ENCODE assay signal across 26 cellular contexts in genomic region chr6:21882066-21882465, GRCh38.
"Had no signal": no experiment of that assay in that cellular context is flagged by ENCODE, and none has a peak within 500 bp of the region (broad histone marks: within the 10 kb centered on the region; RNA-seq: fewer than 3 reads in every experiment).

No MANE protein-coding gene starts in this region.

- H3K4me1 ChIP-seq: spleen had no signal

- H3K27ac Mint-ChIP-seq: naive B cell; natural killer cell; progenitor cell of endocrine pancreas; stimulated activated effector memory CD8-positive, alpha-beta T cell treated with anti-CD3 and anti-CD28 coated beads, Interleukin-12 subunit alpha, Interleukin-12 subunit beta, amount 100 ng/mL, for 72 hours; stimulated activated naive CD8-positive, alpha-beta T cell treated with anti-CD3 and anti-CD28 coated beads, Interleukin-15, Interleukin-2, amounts not matched to agents 100 ng/mL and 50 ng/mL, for 24 hours; type B pancreatic cell had no signal

- H3K27me3 Mint-ChIP-seq: naive B cell; progenitor cell of endocrine pancreas; stimulated activated naive CD8-positive, alpha-beta T cell treated with anti-CD3 and anti-CD28 coated beads, Interleukin-15, Interleukin-2, amounts not matched to agents 100 ng/mL and 50 ng/mL, for 24 hours; type B pancreatic cell had no signal

- H3K36me3 ChIP-seq: heart left ventricle, ovary, spleen, suprapubic skin, thoracic aorta, tibial artery, uterus had no signal

- H3K36me3 Mint-ChIP-seq: naive B cell; natural killer cell; stimulated activated effector memory CD8-positive, alpha-beta T cell treated with anti-CD3 and anti-CD28 coated beads, Interleukin-12 subunit alpha, Interleukin-12 subunit beta, amount 100 ng/mL, for 72 hours had no signal

- ATAC-seq: heart left ventricle; left cardiac atrium; left lobe of liver; natural killer cell; right cardiac atrium; sciatic nerve; stimulated activated effector memory CD8-positive, alpha-beta T cell treated with anti-CD3 and anti-CD28 coated beads, Interleukin-12 subunit alpha, Interleukin-12 subunit beta, amount 100 ng/mL, for 72 hours had no signal

- H3K4me3 ChIP-seq: heart left ventricle, lung, ovary, spleen, suprapubic skin, thoracic aorta, tibial artery, uterus had no signal

- H3K4me3 Mint-ChIP-seq: mesothelial cell of epicardium; naive B cell; natural killer cell; stimulated activated effector memory CD8-positive, alpha-beta T cell treated with anti-CD3 and anti-CD28 coated beads, Interleukin-12 subunit alpha, Interleukin-12 subunit beta, amount 100 ng/mL, for 72 hours; stimulated activated naive CD8-positive, alpha-beta T cell treated with anti-CD3 and anti-CD28 coated beads, Interleukin-15, Interleukin-2, amounts not matched to agents 100 ng/mL and 50 ng/mL, for 24 hours; type B pancreatic cell had no signal

- H3K9me3 ChIP-seq: ovary, suprapubic skin, thoracic aorta, tibial artery, uterus had no signal

- H3K27me3 ChIP-seq: heart left ventricle, ovary, spleen, suprapubic skin, tibial artery, uterus had no signal

- H3K27ac ChIP-seq: heart left ventricle, ovary, spleen, suprapubic skin, thoracic aorta, tibial artery, uterus had no signal

- DNase-seq: heart left ventricle; hypothalamus; islet precursor cell; left cardiac atrium; mesendoderm; naive B cell; natural killer cell; ovary; retina; right cardiac atrium; small intestine; spleen; stimulated activated CD4-positive, alpha-beta T cell treated with anti-CD3 and anti-CD28 coated beads, Interleukin-4, amount 100 ng/mL, for 24 hours; stimulated activated naive CD4-positive, alpha-beta T cell; tibial artery; uterus had no signal

- H3K4me1 Mint-ChIP-seq: naive B cell; natural killer cell; stimulated activated effector memory CD8-positive, alpha-beta T cell treated with anti-CD3 and anti-CD28 coated beads, Interleukin-12 subunit alpha, Interleukin-12 subunit beta, amount 100 ng/mL, for 72 hours had no signal
